ENCODE assay signal across 8 cellular contexts in the genomic region with DNA sequence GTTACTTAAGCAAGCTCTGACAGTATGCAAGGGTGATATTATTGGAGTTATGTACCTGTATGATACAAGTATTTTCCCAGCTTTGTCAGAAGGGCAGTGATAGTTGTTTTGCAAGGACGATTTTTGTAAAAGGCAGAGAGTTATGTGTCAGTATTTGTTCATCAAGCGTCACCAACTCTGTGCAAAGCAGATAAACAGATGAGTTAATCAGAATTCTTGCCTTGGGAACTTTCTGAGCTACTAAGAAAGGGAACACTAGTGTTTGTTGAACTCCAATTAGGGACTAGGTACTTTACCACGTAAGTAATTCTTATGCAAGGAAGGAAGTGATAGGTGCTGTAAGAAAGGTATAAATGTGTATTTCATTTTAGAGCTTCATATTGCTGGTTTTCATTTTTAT. TPM values are rescaled to one million over a fixed set of nuclear protein-coding genes. Genes with fewer than 3 reads are reported as not detected.
DNase-seq lines count a peak whose midpoint lies in the region; ATAC-seq lines count a peak whose summit lies in the region.

No MANE protein-coding gene starts in this region.

- peak; percentile 38 for DNase-seq in activated naive CD4-positive, alpha-beta T cell treated with anti-CD3 and anti-CD28 coated beads for 36 hours
- DNase-seq in activated naive CD4-positive, alpha-beta T cell (lab: John Stamatoyannopoulos, UW): no peak
- DNase-seq in SK-MEL-5 (ENCODE audit: low read depth, low spot score): peak; percentile 7
- peak; percentile 4 for DNase-seq in foreskin melanocyte
- peak; percentile 75 for DNase-seq in skeletal muscle cell (ENCODE audit: low read depth)
- DNase-seq in stimulated activated CD4-positive, alpha-beta T cell treated with anti-CD3 and anti-CD28 coated beads, Interleukin-1b, Interleukin-23, amount 100 ng/mL, for 48 hours: no peak
- no peak for DNase-seq in SKM-1 treated with dmso at 0.1 percent for 144 hours (lab: John Stamatoyannopoulos, UW; ENCODE audit: unreplicated experiment)

- H3K4me3 ChIP-seq in skeletal muscle cell (ENCODE audit: low read depth, low read length): peak overlapping the region; percentile 83

- peaks cover 5% of the 10 kb centered on the region for H3K27me3 Mint-ChIP-seq in activated naive CD4-positive, alpha-beta T cell treated with anti-CD3 and anti-CD28 coated beads for 36 hours (ENCODE audit: low read depth)

- CTCF ChIA-PET in activated naive CD4-positive, alpha-beta T cell treated with anti-CD3 and anti-CD28 coated beads for 36 hours (lab: Charles Lee): interaction anchor here (1.1 to 3.0 kb wide), 6 partner anchors 9 to 44 kb away, joined by 4 to 11 read pairs (median 4); no protein-coding TSS in a partner anchor

- peaks cover 3% of the 10 kb centered on the region for H3K36me3 Mint-ChIP-seq in activated naive CD4-positive, alpha-beta T cell treated with anti-CD3 and anti-CD28 coated beads for 36 hours (ENCODE audit: low read depth)

- intact Hi-C loops in activated naive CD4-positive, alpha-beta T cell treated with anti-CD3 and anti-CD28 coated beads for 36 hours (cut with micrococcal nuclease): loop anchor here (1.0 to 10.0 kb wide), 13 partner anchors 13 to 1442 kb away; a partner anchor contains a TSS

- H3K27ac Mint-ChIP-seq in activated naive CD4-positive, alpha-beta T cell treated with anti-CD3 and anti-CD28 coated beads for 36 hours: no peak overlapping the region

- no peaks in the 10 kb centered on the region for H3K9me3 Mint-ChIP-seq in activated naive CD4-positive, alpha-beta T cell treated with anti-CD3 and anti-CD28 coated beads for 36 hours

- H3K4me3 Mint-ChIP-seq in activated naive CD4-positive, alpha-beta T cell treated with anti-CD3 and anti-CD28 coated beads for 36 hours: no peak overlapping the region

- H3K4me1 Mint-ChIP-seq in activated naive CD4-positive, alpha-beta T cell treated with anti-CD3 and anti-CD28 coated beads for 36 hours (ENCODE audit: low read depth): peaks cover 3% of the 10 kb centered on the region

- in situ Hi-C loops in SK-MEL-5 (cut with HindIII; ENCODE audit: low pct_unique_long_range_greater_than_20kb, low sequenced_read_pairs): no loop called here

- no peak for ATAC-seq in GM21515 (IDR thresholded peaks at IDR 0.05; ENCODE audit: unreplicated experiment)

RNA-seq across cellular contexts. Expression of a gene that starts 1.5 kb away (rescaled TPM):
- 10 to 100 TPM; 52.4 to 56.0 TPM for total RNA-seq in activated naive CD4-positive, alpha-beta T cell treated with anti-CD3 and anti-CD28 coated beads for 36 hours
- total RNA-seq in SK-MEL-5 (2014; rRNA removed; shearing (Covaris generic)): 32.6 and 33.7 TPM in 2 replicates
- 12.0 and 18.2 TPM in 2 replicates for polyA plus RNA-seq in SK-MEL-5 (2015; cell fraction: cytosol; rRNA removed)
- polyA plus RNA-seq in SK-MEL-5 (2015; cell fraction: nucleus; rRNA removed): 54.3 and 57.9 TPM in 2 replicates

Comparison
In these comparisons a context has a peak if more than half of its experiments do, and no peak if none do; other contexts are left out.
1. DNase-seq: peak in activated naive CD4-positive, alpha-beta T cell treated with anti-CD3 and anti-CD28 coated beads for 36 hours (single experiment), SK-MEL-5 (single experiment), foreskin melanocyte (single experiment) and skeletal muscle cell (single experiment); none in activated naive CD4-positive, alpha-beta T cell (0 of 4), stimulated activated CD4-positive, alpha-beta T cell treated with anti-CD3 and anti-CD28 coated beads, Interleukin-1b, Interleukin-23, amount 100 ng/mL, for 48 hours (single experiment) and SKM-1 treated with dmso at 0.1 percent for 144 hours (single experiment).